12 cellular contexts compared by ENCODE assay signal in genomic region chr19:54523403-54523802, GRCh38. TPM values are rescaled to one million over a fixed set of nuclear protein-coding genes. Genes with fewer than 3 reads are reported as not detected.
DNase-seq lines count a peak whose midpoint lies in the region; ATAC-seq and TF ChIP-seq lines count a peak whose summit lies in the region.
"Had no signal": no experiment of that assay in that cellular context is flagged by ENCODE, and none has a peak within 500 bp of the region (broad histone marks: within the 10 kb centered on the region; RNA-seq: fewer than 3 reads in every experiment).

No MANE protein-coding gene starts in this region.

- no peak overlapping the region for H3K4me3 ChIP-seq in MM.1S (ENCODE audit: low read length)
- H3K4me3 ChIP-seq: dorsolateral prefrontal cortex had no signal

- TF ChIP-seq CTCF in MM.1S (IDR thresholded peaks at IDR 0.05; ENCODE audit: low read length) (no peak), type B pancreatic cell (conservative IDR thresholded peaks at IDR 0.05) (no peak)

- no peak overlapping the region for H3K27ac Mint-ChIP-seq in type B pancreatic cell

- H3K9me3 Mint-ChIP-seq in type B pancreatic cell, result peaks cover 9% of the 10 kb centered on the region

- ATAC-seq in HG02885 (IDR thresholded peaks at IDR 0.05; ENCODE audit: poor library complexity, unreplicated experiment), result no peak

- no peaks in the 10 kb centered on the region for H3K9me3 ChIP-seq in MM.1S (replicated peaks; ENCODE audit: insufficient read depth, low read length)

- no peak overlapping the region for H2AFZ ChIP-seq in MM.1S (ENCODE audit: low read length)

- H3K4me2 ChIP-seq in MM.1S (ENCODE audit: low read depth, low read length), result no peak overlapping the region

- peaks cover 84% of the 10 kb centered on the region for H3K27me3 ChIP-seq in MM.1S (replicated peaks; ENCODE audit: insufficient read depth, low read length)

- H3K27ac ChIP-seq in MM.1S (ENCODE audit: low read length), result no peak overlapping the region
- H3K27ac ChIP-seq: dorsolateral prefrontal cortex, VCaP had no signal

- no peaks in the 10 kb centered on the region for H3K36me3 Mint-ChIP-seq in type B pancreatic cell

- no peaks in the 10 kb centered on the region for H3K79me2 ChIP-seq in MM.1S (ENCODE audit: low read length)

- 0 out of 2 replicates have a peak, but pooled peaks cover 3% of the 10 kb centered on the region for H3K4me1 ChIP-seq in MM.1S (ENCODE audit: low read length)

- H3K4me1 Mint-ChIP-seq in type B pancreatic cell (ENCODE audit: unreplicated experiment), result no peaks in the 10 kb centered on the region

- no peaks in the 10 kb centered on the region for H3F3A ChIP-seq in MM.1S (ENCODE audit: insufficient read depth, low read length)

- H3K4me3 Mint-ChIP-seq in type B pancreatic cell, result no peak overlapping the region

- no peaks in the 10 kb centered on the region for H3K27me3 Mint-ChIP-seq in type B pancreatic cell

- H3K9ac ChIP-seq in MM.1S (ENCODE audit: low read length), result no peak overlapping the region

- DNase-seq in Ammon's horn (ENCODE audit: low spot score) (peak; percentile 28), HT1080 (ENCODE audit: low read depth) (peak; percentile 82), activated T-cell treated with anti-CD3 and anti-CD28 coated beads for 4 hours (peak; percentile 12), non-pigmented ciliary epithelial cell (ENCODE audit: low read depth) (peak; percentile 4), MM.1S (no peak), type B pancreatic cell (ENCODE audit: extremely low spot score, unreplicated experiment) (no peak), DMS79 treated with DMSO at 0.1 percent for 48 hours (lab: John Stamatoyannopoulos, UW) (no peak)
- DNase-seq: dorsolateral prefrontal cortex, NCI-H82 had no signal

- no peaks in the 10 kb centered on the region for H3K36me3 ChIP-seq in MM.1S (replicated peaks; ENCODE audit: insufficient read depth, low read length)

- no peaks in the 10 kb centered on the region for H3K9me2 ChIP-seq in MM.1S (replicated peaks; ENCODE audit: insufficient read depth, low read length)

- H4K20me1 ChIP-seq in MM.1S (ENCODE audit: insufficient read depth, low read length), result no peaks in the 10 kb centered on the region

RNA-seq across cellular contexts. Expression of gene LAIR2, which starts 20.8 kb away (rescaled TPM):
- not detected in 2 replicates for total RNA-seq in HT1080 (2014; rRNA removed; shearing (Covaris generic))
- polyA plus RNA-seq in HT1080 (2015; cell fraction: cytosol; rRNA removed), result not detected in 2 replicates
- polyA plus RNA-seq in HT1080 (2015; cell fraction: nucleus; rRNA removed), result not detected in 2 replicates
- total RNA-seq in type B pancreatic cell (ENCODE audit: low replicate concordance), result not detected in 2 replicates
- total RNA-seq: renal cortical epithelial cell had no signal

RNA-seq across cellular contexts. Expression of gene LILRA2, which starts 50.2 kb away (rescaled TPM):
- total RNA-seq in HT1080 (2014; rRNA removed; shearing (Covaris generic)), result not detected in 2 replicates
- polyA plus RNA-seq in HT1080 (2015; cell fraction: cytosol; rRNA removed), result not detected in 2 replicates
- polyA plus RNA-seq in HT1080 (2015; cell fraction: nucleus; rRNA removed), result not detected in 2 replicates
- total RNA-seq in type B pancreatic cell (ENCODE audit: low replicate concordance), result not detected in 2 replicates
- total RNA-seq: renal cortical epithelial cell had no signal

RNA-seq across cellular contexts. Expression of gene CDC42EP5, which starts 50.3 kb away (rescaled TPM):
- total RNA-seq in HT1080 (2014; rRNA removed; shearing (Covaris generic)), result 1.7 and 1.8 TPM in 2 replicates
- polyA plus RNA-seq in HT1080 (2015; cell fraction: cytosol; rRNA removed), result 0.76 and 0.90 TPM in 2 replicates
- polyA plus RNA-seq in HT1080 (2015; cell fraction: nucleus; rRNA removed), result 0.34 and 0.65 TPM in 2 replicates
- 16.1 and 24.3 TPM in 2 replicates for total RNA-seq in type B pancreatic cell (ENCODE audit: low replicate concordance)

RNA-seq across cellular contexts. Expression of gene LENG9, which starts 59.8 kb away (rescaled TPM):
- 5.4 and 6.5 TPM in 2 replicates for total RNA-seq in HT1080 (2014; rRNA removed; shearing (Covaris generic))
- 3.7 and 6.0 TPM in 2 replicates for polyA plus RNA-seq in HT1080 (2015; cell fraction: cytosol; rRNA removed)
- 3.9 and 6.1 TPM in 2 replicates for polyA plus RNA-seq in HT1080 (2015; cell fraction: nucleus; rRNA removed)
- total RNA-seq in type B pancreatic cell (ENCODE audit: low replicate concordance), result 3.9 and 4.2 TPM in 2 replicates

Comparison
In these comparisons a context has a peak if more than half of its experiments do, and no peak if none do; other contexts are left out.
1. DNase-seq: peak in Ammon's horn (single experiment), HT1080 (single experiment), activated T-cell treated with anti-CD3 and anti-CD28 coated beads for 4 hours (single experiment) and non-pigmented ciliary epithelial cell (single experiment); none in MM.1S (single experiment), type B pancreatic cell (single experiment) and DMS79 treated with DMSO at 0.1 percent for 48 hours (single experiment).